Comparison of ENCODE assay signal across 8 cellular contexts in genomic region chr17:82370471-82371332, GRCh38. TPM values are rescaled to one million over a fixed set of nuclear protein-coding genes. Genes with fewer than 3 reads are reported as not detected.
A peak's percentile ranks its signal among the peaks of the same experiment; 100 is the strongest.
DNase-seq lines count a peak whose midpoint lies in the region; ATAC-seq, FAIRE-seq and TF ChIP-seq lines count a peak whose summit lies in the region.

No MANE protein-coding gene starts in this region.

- no peak for DNase-seq in AG09309 (ENCODE audit: low read depth)
- DNase-seq in HEK293T (ENCODE audit: extremely low spot score) = no peak
- no peak for DNase-seq in GM12878 (ENCODE audit: low read depth, low spot score)
- DNase-seq in Karpas-422 = no peak
- no peak for DNase-seq in NCI-H1694 treated with DMSO at 0.1 percent for 48 hours (lab: John Stamatoyannopoulos, UW)
- DNase-seq in adrenal gland = no peak

- H3K9ac ChIP-seq in GM12878 (ENCODE audit: control insufficient read depth, insufficient read depth, low read length) = 0 out of 2 replicates have a peak overlapping the region, but pooled peaks have one; percentile 1
- H3K9ac ChIP-seq in Karpas-422 (ENCODE audit: low read length) = no peak overlapping the region

- CTCF ChIA-PET in HEK293T (lab: Yijun Ruan, JAX) = interaction anchor here (0.7 kb wide), 1 partner anchor 288 kb away, joined by 3 read pairs; no protein-coding TSS in a partner anchor
- CTCF ChIA-PET in GM12878 (lab: Yijun Ruan, JAX) = interaction anchor here (0.6 to 2.5 kb wide), 4 partner anchors 13 to 80 kb away, joined by 3 to 8 read pairs (median 4); no protein-coding TSS in a partner anchor

- H3K27ac ChIP-seq in GM12878 (ENCODE audit: control insufficient read depth, insufficient read depth) = no peak overlapping the region
- no peak overlapping the region for H3K27ac ChIP-seq in muscle layer of duodenum (ENCODE audit: low read length)
- H3K27ac ChIP-seq in Karpas-422 (ENCODE audit: low read length) = no peak overlapping the region
- no peak overlapping the region for H3K27ac ChIP-seq in adrenal gland

- WGBS in GM12878 (ENCODE audit: insufficient coverage, insufficient replicate concordance, low lambda C conversion rate, missing lambda C conversion rate) = 4% methylated on average over 38 of the region's 38 CpGs
- 19 to 32% (median 30%) methylated on average over 12 to 38 of the region's 38 CpGs for WGBS in adrenal gland, 4 donors

- POLR2A ChIA-PET in HEK293T (lab: Yijun Ruan, JAX) = interaction anchor here (1.2 kb wide), 1 partner anchor 13 kb away, joined by 3 read pairs; no protein-coding TSS in a partner anchor
- POLR2A ChIA-PET in GM12878 (lab: Charles Lee) = interaction anchor here (0.8 to 1.3 kb wide), 4 partner anchors 31 to 157 kb away, joined by 3 read pairs; no protein-coding TSS in a partner anchor

- H3K4me1 ChIP-seq in GM12878 (ENCODE audit: control insufficient read depth, insufficient read depth, low read length) (peaks cover 12% of the 10 kb centered on the region), muscle layer of duodenum (ENCODE audit: control insufficient read depth in 1 of 2, insufficient read depth in 2 of 2, low read length in 2 of 2) (peaks cover 0 to 24% of the 10 kb centered on the region in 2 donors), Karpas-422 (ENCODE audit: low read length) (no peaks in the 10 kb centered on the region), adrenal gland (replicated peaks in 1 of 2) (peaks cover 0 to 13% of the 10 kb centered on the region in 2 donors)

- no peaks in the 10 kb centered on the region for H4K20me1 ChIP-seq in GM12878 (ENCODE audit: control insufficient read depth, insufficient read depth)
- no peaks in the 10 kb centered on the region for H4K20me1 ChIP-seq in Karpas-422 (ENCODE audit: insufficient read depth, low read depth, low read length)

- TF ChIP-seq CTCF in AG09309 (IDR thresholded peaks at IDR 0.05; ENCODE audit: control insufficient read depth, insufficient read depth, low read depth, low read length, missing control alignments) (no peak), GM12878 (IDR thresholded peaks at IDR 0.05 in 2 of 3, conservative IDR thresholded peaks at IDR 0.05 in 1 of 3; ENCODE audit: control insufficient read depth in 2 of 3, extremely low read depth in 1 of 3, insufficient read depth in 1 of 3, low read depth in 3 of 3, low read length in 3 of 3) (no peak), adrenal gland (IDR thresholded peaks at IDR 0.05) (no peak)

- no peaks in the 10 kb centered on the region for H3K9me3 ChIP-seq in GM12878 (replicated peaks; ENCODE audit: control insufficient read depth, insufficient read depth, low read length)
- H3K9me3 ChIP-seq in muscle layer of duodenum (ENCODE audit: control insufficient read depth in 1 of 2, low read length in 2 of 2) = no peaks in the 10 kb centered on the region
- H3K9me3 ChIP-seq in Karpas-422 (ENCODE audit: low read length) = no peaks in the 10 kb centered on the region
- no peaks in the 10 kb centered on the region for H3K9me3 ChIP-seq in adrenal gland (replicated peaks in 1 of 3)

- BruUV-seq in GM12878 (replicated peaks; lab: Mats Ljungman, UMichigan) = no TSS peak

- FAIRE-seq in GM12878 (lab: Jason Lieb, UNC) = peak; percentile 62

- no peak for TF ChIP-seq RAD21 in GM12878 (IDR thresholded peaks at IDR 0.05; ENCODE audit: insufficient read depth, low read depth, low read length)

- H3K36me3 ChIP-seq in GM12878 (ENCODE audit: control insufficient read depth in 2 of 2, insufficient read depth in 2 of 2, low read length in 1 of 2) (no peaks in the 10 kb centered on the region), muscle layer of duodenum (ENCODE audit: control insufficient read depth in 1 of 2, insufficient read depth in 2 of 2, low read length in 2 of 2) (no peaks in the 10 kb centered on the region), Karpas-422 (ENCODE audit: insufficient read depth, low read length) (no peaks in the 10 kb centered on the region), adrenal gland (replicated peaks in 1 of 2) (no peaks in the 10 kb centered on the region)

- SMC1A ChIA-PET in GM12878 (lab: Charles Lee; ENCODE audit: uncharacterized antibody, unreplicated experiment) = interaction anchor here (0.7 to 1.2 kb wide), 3 partner anchors 30 to 78 kb away, joined by 3 read pairs; partner anchors contain the start of gene HEXD

- H3K4me3 ChIP-seq in AG09309 (ENCODE audit: control insufficient read depth, low read depth, low read length) (peak overlapping the region; percentile 20), GM12878 (peak overlapping the region; percentile 36; the same call in 1 of the 2 replicates), muscle layer of duodenum (ENCODE audit: low read depth in 1 of 2, low read length in 2 of 2) (peak overlapping the region; percentile 55 to 57), Karpas-422 (ENCODE audit: low read length) (no peak overlapping the region), adrenal gland (peak overlapping the region in 1 of 4 donors; percentile 28)

- H3K9me2 ChIP-seq in Karpas-422 (replicated peaks; ENCODE audit: insufficient read depth, low read length) = no peaks in the 10 kb centered on the region

- TF ChIP-seq EP300 in GM12878 (IDR thresholded peaks at IDR 0.05; ENCODE audit: borderline replicate concordance in 1 of 2, control insufficient read depth in 1 of 2, low read depth in 2 of 2, low read length in 2 of 2) = no peak

- H3K27me3 ChIP-seq in GM12878 (replicated peaks in 1 of 2; ENCODE audit: control insufficient read depth in 2 of 2, insufficient read depth in 2 of 2, low read length in 1 of 2) (peaks cover 0 to 4% of the 10 kb centered on the region in 2 experiments; a peak in 2 of 4 replicates), muscle layer of duodenum (ENCODE audit: low read depth, low read length) (peaks cover 36% of the 10 kb centered on the region), Karpas-422 (ENCODE audit: low read length) (no peaks in the 10 kb centered on the region), adrenal gland (peaks cover 59% of the 10 kb centered on the region)

- TF ChIP-seq POLR2A in GM12878 (IDR thresholded peaks at IDR 0.05; ENCODE audit: low read depth, low read length) (no peak), adrenal gland (IDR thresholded peaks at IDR 0.05) (no peak)

- RAD21 ChIA-PET in GM12878 (lab: Charles Lee; ENCODE audit: unreplicated experiment) = interaction anchor here (1.1 to 1.5 kb wide), 5 partner anchors 20 to 129 kb away, joined by 3 to 5 read pairs (median 3); no protein-coding TSS in a partner anchor

- peak; percentile 65 for ATAC-seq in GM12878
- no peak for ATAC-seq in HG03039 (IDR thresholded peaks at IDR 0.05; ENCODE audit: unreplicated experiment)

- in situ Hi-C loops in GM12878 (cut with MboI) = no loop called here

- H2AFZ ChIP-seq in GM12878 (ENCODE audit: control insufficient read depth, low read depth, low read length) (no peak overlapping the region), Karpas-422 (ENCODE audit: low read length) (no peak overlapping the region)

- peak overlapping the region; percentile 12 for H3K4me2 ChIP-seq in GM12878 (ENCODE audit: control insufficient read depth, insufficient read depth)
- no peak overlapping the region for H3K4me2 ChIP-seq in Karpas-422 (ENCODE audit: low read depth, low read length, poor library complexity, severe bottlenecking)

- intact Hi-C loops in GM12878 (cut with micrococcal nuclease; ENCODE audit: unreplicated experiment) = no loop called here
- intact Hi-C loops in adrenal gland (cut with DNase I) = no loop called here

- H3K79me2 ChIP-seq in GM12878 (ENCODE audit: control insufficient read depth, insufficient read depth, low read length) (no peaks in the 10 kb centered on the region), Karpas-422 (ENCODE audit: low read length) (no peaks in the 10 kb centered on the region)

RNA-seq across cellular contexts. Expression of gene UTS2R, which starts 0.9 kb away (rescaled TPM):
- total RNA-seq in GM12878 (2013; cell fraction: nucleolus; rRNA removed) = 0.40 and 0.49 TPM in 2 replicates
- 0.11 TPM in 1 of 2 replicates, not detected in the other for total RNA-seq in GM12878 (2014; rRNA removed)
- total RNA-seq in GM12878 (2014; rRNA removed; fragmentation: Illumina TruSeq; extraction: Trizol) = not detected in 2 replicates
- 0.36 and 1.1 TPM in 2 replicates for total RNA-seq in GM12878 (2021)
- not detected for polyA plus RNA-seq in GM12878 (2011; ENCODE audit: low read depth)
- 0.04 TPM in 1 of 2 replicates, not detected in the other for polyA plus RNA-seq in GM12878 (2011; rRNA removed)
- polyA plus RNA-seq in GM12878 (2011; cell fraction: cytosol; rRNA removed) = 0.07 TPM in 1 of 2 replicates, not detected in the other
- 0.58 and 0.82 TPM in 2 replicates for polyA plus RNA-seq in GM12878 (2011; cell fraction: nucleus; rRNA removed)
- polyA plus RNA-seq in GM12878 (2012) = 0.34 and 0.36 TPM in 2 replicates
- polyA plus RNA-seq in GM12878 (2014; fragmentation: Illumina TruSeq; extraction: Trizol) = not detected in 2 replicates
- polyA plus RNA-seq in GM12878 (2014; fragmentation: Nextera tagmentation; extraction: Ambion mirVana) = not detected
- 0.12 and 0.30 TPM in 2 replicates for polyA plus RNA-seq in GM12878 (2014; rRNA removed)
- polyA plus RNA-seq in GM12878 (2016; fragmentation: Nextera tagmentation; extraction: Ambion mirVana) = not detected
- polyA minus RNA-seq in GM12878 (2011; rRNA and poly(A)+ RNA removed) = 0.22 and 0.36 TPM in 2 replicates
- not detected in 2 replicates for polyA minus RNA-seq in GM12878 (2011; cell fraction: cytosol; rRNA and poly(A)+ RNA removed)
- not detected in 2 replicates for polyA minus RNA-seq in GM12878 (2011; cell fraction: nucleus; rRNA and poly(A)+ RNA removed)
- not detected in 2 replicates for total RNA-seq in Karpas-422 (2014; rRNA removed; shearing (Covaris generic); ENCODE audit: low replicate concordance)
- total RNA-seq in adrenal gland = not detected
- not detected for polyA plus RNA-seq in adrenal gland

RNA-seq across cellular contexts. Expression of gene TEX19, which starts 11.7 kb away (rescaled TPM):
- not detected in 2 replicates for total RNA-seq in GM12878 (2013; cell fraction: nucleolus; rRNA removed)
- total RNA-seq in GM12878 (2014; rRNA removed) (0.11 TPM in 1 of 2 replicates, not detected in the other), GM12878 (2014; rRNA removed; fragmentation: Illumina TruSeq; extraction: Trizol) (0.14 and 0.22 TPM in 2 replicates), GM12878 (2021) (0.19 TPM in 1 of 2 replicates, not detected in the other), adrenal gland (under 1 TPM in 1 of 8 donors, not detected in 7; 0.26 TPM)
- not detected for polyA plus RNA-seq in GM12878 (2011; ENCODE audit: low read depth)
- polyA plus RNA-seq in GM12878 (2011; rRNA removed) (0.26 and 0.27 TPM in 2 replicates), GM12878 (2014; fragmentation: Illumina TruSeq; extraction: Trizol) (0.09 TPM in 1 of 2 replicates, not detected in the other), GM12878 (2014; fragmentation: Nextera tagmentation; extraction: Ambion mirVana) (under 1 TPM in 1 of 2 experiments, not detected in 1; 0.03 TPM), GM12878 (2014; rRNA removed) (0.05 and 0.32 TPM in 2 replicates), GM12878 (2016; fragmentation: Nextera tagmentation; extraction: Ambion mirVana) (under 1 TPM in 1 of 2 experiments, not detected in 1; 0.13 TPM), adrenal gland (not detected)
- polyA plus RNA-seq in GM12878 (2011; cell fraction: cytosol; rRNA removed) = 0.33 and 0.39 TPM in 2 replicates
- 0.18 and 0.19 TPM in 2 replicates for polyA plus RNA-seq in GM12878 (2011; cell fraction: nucleus; rRNA removed)
- 0.07 TPM in 1 of 2 replicates, not detected in the other for polyA plus RNA-seq in GM12878 (2012)
- 0.22 and 0.62 TPM in 2 replicates for polyA minus RNA-seq in GM12878 (2011; rRNA and poly(A)+ RNA removed)
- polyA minus RNA-seq in GM12878 (2011; cell fraction: cytosol; rRNA and poly(A)+ RNA removed) = not detected in 2 replicates
- not detected in 2 replicates for polyA minus RNA-seq in GM12878 (2011; cell fraction: nucleus; rRNA and poly(A)+ RNA removed)
- 0.34 and 2.3 TPM in 2 replicates for total RNA-seq in Karpas-422 (2014; rRNA removed; shearing (Covaris generic); ENCODE audit: low replicate concordance)

RNA-seq across cellular contexts. Expression of gene SECTM1, which starts 37.1 kb away (rescaled TPM):
- not detected in 2 replicates for total RNA-seq in GM12878 (2013; cell fraction: nucleolus; rRNA removed)
- total RNA-seq in GM12878 (2014; rRNA removed) (not detected in 2 replicates), GM12878 (2014; rRNA removed; fragmentation: Illumina TruSeq; extraction: Trizol) (not detected in 2 replicates), GM12878 (2021) (0.08 TPM in 1 of 2 replicates, not detected in the other), adrenal gland (10 to 100 TPM in 5 of 8 donors, 1 to 10 TPM in 3; 3.4 to 24.3 (median 13.0) TPM)
- not detected for polyA plus RNA-seq in GM12878 (2011; ENCODE audit: low read depth)
- polyA plus RNA-seq in GM12878 (2011; rRNA removed) (0.12 TPM in 1 of 2 replicates, not detected in the other), GM12878 (2014; fragmentation: Illumina TruSeq; extraction: Trizol) (0.10 TPM in 1 of 2 replicates, not detected in the other), GM12878 (2014; fragmentation: Nextera tagmentation; extraction: Ambion mirVana) (not detected), GM12878 (2014; rRNA removed) (0.11 TPM in 1 of 2 replicates, not detected in the other), GM12878 (2016; fragmentation: Nextera tagmentation; extraction: Ambion mirVana) (under 1 TPM in 1 of 2 experiments, not detected in 1; 0.13 TPM), adrenal gland (1 to 10 TPM; 1.4 to 4.3 (median 3.7) TPM)
- polyA plus RNA-seq in GM12878 (2011; cell fraction: cytosol; rRNA removed) = 0.15 and 0.22 TPM in 2 replicates
- 0.09 and 0.21 TPM in 2 replicates for polyA plus RNA-seq in GM12878 (2011; cell fraction: nucleus; rRNA removed)
- 0.07 TPM in 1 of 2 replicates, not detected in the other for polyA plus RNA-seq in GM12878 (2012)
- 0.10 TPM in 1 of 2 replicates, not detected in the other for polyA minus RNA-seq in GM12878 (2011; rRNA and poly(A)+ RNA removed)
- polyA minus RNA-seq in GM12878 (2011; cell fraction: cytosol; rRNA and poly(A)+ RNA removed) = not detected in 2 replicates
- not detected in 2 replicates for polyA minus RNA-seq in GM12878 (2011; cell fraction: nucleus; rRNA and poly(A)+ RNA removed)
- 0.72 TPM in 1 of 2 replicates, not detected in the other for total RNA-seq in Karpas-422 (2014; rRNA removed; shearing (Covaris generic); ENCODE audit: low replicate concordance)

RNA-seq across cellular contexts. Expression of gene HEXD, which starts 47.4 kb away (rescaled TPM):
- 34.6 and 37.8 TPM in 2 replicates for total RNA-seq in GM12878 (2013; cell fraction: nucleolus; rRNA removed)
- total RNA-seq in GM12878 (2014; rRNA removed) = 10.8 and 12.7 TPM in 2 replicates
- 5.8 and 6.4 TPM in 2 replicates for total RNA-seq in GM12878 (2014; rRNA removed; fragmentation: Illumina TruSeq; extraction: Trizol)
- 15.9 and 16.4 TPM in 2 replicates for total RNA-seq in GM12878 (2021)
- polyA plus RNA-seq in GM12878 (2011; ENCODE audit: low read depth) = 4.9 TPM
- 5.1 and 7.6 TPM in 2 replicates for polyA plus RNA-seq in GM12878 (2011; rRNA removed)
- polyA plus RNA-seq in GM12878 (2011; cell fraction: cytosol; rRNA removed) = 7.5 and 11.0 TPM in 2 replicates
- polyA plus RNA-seq in GM12878 (2011; cell fraction: nucleus; rRNA removed) = 119 and 120 TPM in 2 replicates
- 9.6 and 13.9 TPM in 2 replicates for polyA plus RNA-seq in GM12878 (2012)
- polyA plus RNA-seq in GM12878 (2014; fragmentation: Illumina TruSeq; extraction: Trizol) = 5.0 and 6.3 TPM in 2 replicates
- polyA plus RNA-seq in GM12878 (2014; fragmentation: Nextera tagmentation; extraction: Ambion mirVana) = 1 to 10 TPM; 1.6 to 1.9 TPM
- 21.9 and 24.2 TPM in 2 replicates for polyA plus RNA-seq in GM12878 (2014; rRNA removed)
- 1 to 10 TPM; 4.9 to 8.7 TPM for polyA plus RNA-seq in GM12878 (2016; fragmentation: Nextera tagmentation; extraction: Ambion mirVana)
- polyA minus RNA-seq in GM12878 (2011; rRNA and poly(A)+ RNA removed) = 2.5 and 5.6 TPM in 2 replicates
- 2.1 TPM in 2 replicates for polyA minus RNA-seq in GM12878 (2011; cell fraction: cytosol; rRNA and poly(A)+ RNA removed)
- polyA minus RNA-seq in GM12878 (2011; cell fraction: nucleus; rRNA and poly(A)+ RNA removed) = 8.1 and 10.9 TPM in 2 replicates
- total RNA-seq in Karpas-422 (2014; rRNA removed; shearing (Covaris generic); ENCODE audit: low replicate concordance) = 21.7 and 55.7 TPM in 2 replicates
- total RNA-seq in adrenal gland = 100 to 1,000 TPM in 1 of 8 donors, 10 to 100 TPM in 7; 16.2 to 104 (median 43.8) TPM
- 100 to 1,000 TPM in 2 of 3 donors, 1 to 10 TPM in 1; 8.9 to 292 (median 198) TPM for polyA plus RNA-seq in adrenal gland

RNA-seq across cellular contexts. Expression of gene OGFOD3, which starts 47.7 kb away (rescaled TPM):
- 32.4 and 38.4 TPM in 2 replicates for total RNA-seq in GM12878 (2013; cell fraction: nucleolus; rRNA removed)
- total RNA-seq in GM12878 (2014; rRNA removed) (21.0 TPM in 2 replicates), GM12878 (2014; rRNA removed; fragmentation: Illumina TruSeq; extraction: Trizol) (10.3 and 11.6 TPM in 2 replicates), GM12878 (2021) (25.8 and 29.6 TPM in 2 replicates), adrenal gland (100 to 1,000 TPM in 1 of 8 donors, 10 to 100 TPM in 7; 38.7 to 131 (median 56.8) TPM)
- 6.8 TPM for polyA plus RNA-seq in GM12878 (2011; ENCODE audit: low read depth)
- polyA plus RNA-seq in GM12878 (2011; rRNA removed) (10.8 and 16.9 TPM in 2 replicates), GM12878 (2014; fragmentation: Illumina TruSeq; extraction: Trizol) (4.2 and 10.2 TPM in 2 replicates), GM12878 (2014; fragmentation: Nextera tagmentation; extraction: Ambion mirVana) (1 to 10 TPM in 1 of 2 experiments, under 1 TPM in 1; 0.48 to 2.4 TPM), GM12878 (2014; rRNA removed) (19.6 and 23.7 TPM in 2 replicates), GM12878 (2016; fragmentation: Nextera tagmentation; extraction: Ambion mirVana) (10 to 100 TPM; 25.9 to 28.4 TPM), adrenal gland (10 to 100 TPM; 17.9 to 39.8 (median 34.1) TPM)
- 31.6 and 39.7 TPM in 2 replicates for polyA plus RNA-seq in GM12878 (2011; cell fraction: cytosol; rRNA removed)
- 33.0 and 43.8 TPM in 2 replicates for polyA plus RNA-seq in GM12878 (2011; cell fraction: nucleus; rRNA removed)
- 15.1 and 18.3 TPM in 2 replicates for polyA plus RNA-seq in GM12878 (2012)
- polyA minus RNA-seq in GM12878 (2011; rRNA and poly(A)+ RNA removed) = 18.4 and 28.0 TPM in 2 replicates
- polyA minus RNA-seq in GM12878 (2011; cell fraction: cytosol; rRNA and poly(A)+ RNA removed) = 12.6 and 16.9 TPM in 2 replicates
- polyA minus RNA-seq in GM12878 (2011; cell fraction: nucleus; rRNA and poly(A)+ RNA removed) = 5.7 and 14.4 TPM in 2 replicates
- total RNA-seq in Karpas-422 (2014; rRNA removed; shearing (Covaris generic); ENCODE audit: low replicate concordance) = 14.8 and 17.9 TPM in 2 replicates
